Comparison of ENCODE assay signal across 9 cellular contexts in genomic region chr12:119661882-119662281, GRCh38.
"Had no signal": no experiment of that assay in that cellular context is flagged by ENCODE, and none has a peak within 500 bp of the region (broad histone marks: within the 10 kb centered on the region; RNA-seq: fewer than 3 reads in every experiment).

No MANE protein-coding gene starts in this region.

- H3K27ac ChIP-seq: GM23248, KMS-11 had no signal

- H3K4me3 ChIP-seq: GM23248, HAP-1 had no signal

- DNase-seq: GM23248, GOT3, H7, HFFc6, IMR-90, KBM-7 had no signal

- H3K4me1 ChIP-seq: HAP-1 had no signal

- H3K9me3 ChIP-seq: HAP-1 had no signal

- ATAC-seq: HCT116 had no signal

- H3K27ac Mint-ChIP-seq: HFFc6 had no signal

- H3K4me3 Mint-ChIP-seq: HFFc6 had no signal

- H3K36me3 ChIP-seq: HAP-1 had no signal

- H3K9me3 Mint-ChIP-seq: HFFc6 had no signal
